In the genomic region with DNA sequence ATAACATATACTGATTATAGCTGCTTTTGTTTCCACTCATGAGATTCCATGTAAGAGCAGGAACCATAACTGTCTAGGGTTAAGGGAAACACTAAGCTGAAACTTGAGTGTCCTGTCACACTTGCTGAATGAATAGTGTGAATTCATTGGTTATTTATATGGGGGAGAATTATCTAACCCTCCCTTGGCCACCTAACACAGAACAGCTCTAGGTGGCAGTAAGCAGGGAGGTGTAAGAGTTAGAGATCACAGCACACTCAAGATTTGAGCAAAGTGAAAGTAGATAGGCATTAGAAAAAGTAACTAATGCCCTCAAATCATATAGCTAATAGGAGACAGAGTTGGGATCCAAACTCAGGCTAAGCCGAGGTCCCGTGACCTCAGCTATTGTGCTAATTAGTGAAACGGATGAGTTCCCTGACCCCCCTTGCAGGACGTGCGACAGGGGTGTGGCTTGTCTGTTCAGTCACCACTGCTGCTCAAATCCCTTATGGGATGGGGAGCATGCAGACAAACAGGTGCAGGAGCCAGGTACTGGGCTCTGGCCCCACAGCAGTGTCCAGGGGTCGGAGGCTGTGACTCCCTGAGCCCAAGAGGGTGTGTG, we compare ENCODE assay signal across 2 cellular contexts.
TF ChIP-seq lines count a peak whose summit lies in the region.

No MANE protein-coding gene starts in this region.

TF ChIP-seq in HCT116, 20 proteins besides CTCF, POLR2A, EP300 and RAD21 (continued from another document):
- no peak for TF ChIP-seq ZFX (IDR thresholded peaks at IDR 0.05)

TF ChIP-seq in WTC11, 78 proteins besides CTCF, POLR2A, EP300 and RAD21 (continued from another document):
- TF ChIP-seq, protein P1, sequence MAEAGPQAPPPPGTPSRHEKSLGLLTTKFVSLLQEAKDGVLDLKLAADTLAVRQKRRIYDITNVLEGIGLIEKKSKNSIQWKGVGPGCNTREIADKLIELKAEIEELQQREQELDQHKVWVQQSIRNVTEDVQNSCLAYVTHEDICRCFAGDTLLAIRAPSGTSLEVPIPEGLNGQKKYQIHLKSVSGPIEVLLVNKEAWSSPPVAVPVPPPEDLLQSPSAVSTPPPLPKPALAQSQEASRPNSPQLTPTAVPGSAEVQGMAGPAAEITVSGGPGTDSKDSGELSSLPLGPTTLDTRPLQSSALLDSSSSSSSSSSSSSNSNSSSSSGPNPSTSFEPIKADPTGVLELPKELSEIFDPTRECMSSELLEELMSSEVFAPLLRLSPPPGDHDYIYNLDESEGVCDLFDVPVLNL (CRISPR knock-in tag; IDR thresholded peaks at IDR 0.05; ENCODE audit: borderline replicate concordance, low read depth), result no peak
- TF ChIP-seq, protein P2, sequence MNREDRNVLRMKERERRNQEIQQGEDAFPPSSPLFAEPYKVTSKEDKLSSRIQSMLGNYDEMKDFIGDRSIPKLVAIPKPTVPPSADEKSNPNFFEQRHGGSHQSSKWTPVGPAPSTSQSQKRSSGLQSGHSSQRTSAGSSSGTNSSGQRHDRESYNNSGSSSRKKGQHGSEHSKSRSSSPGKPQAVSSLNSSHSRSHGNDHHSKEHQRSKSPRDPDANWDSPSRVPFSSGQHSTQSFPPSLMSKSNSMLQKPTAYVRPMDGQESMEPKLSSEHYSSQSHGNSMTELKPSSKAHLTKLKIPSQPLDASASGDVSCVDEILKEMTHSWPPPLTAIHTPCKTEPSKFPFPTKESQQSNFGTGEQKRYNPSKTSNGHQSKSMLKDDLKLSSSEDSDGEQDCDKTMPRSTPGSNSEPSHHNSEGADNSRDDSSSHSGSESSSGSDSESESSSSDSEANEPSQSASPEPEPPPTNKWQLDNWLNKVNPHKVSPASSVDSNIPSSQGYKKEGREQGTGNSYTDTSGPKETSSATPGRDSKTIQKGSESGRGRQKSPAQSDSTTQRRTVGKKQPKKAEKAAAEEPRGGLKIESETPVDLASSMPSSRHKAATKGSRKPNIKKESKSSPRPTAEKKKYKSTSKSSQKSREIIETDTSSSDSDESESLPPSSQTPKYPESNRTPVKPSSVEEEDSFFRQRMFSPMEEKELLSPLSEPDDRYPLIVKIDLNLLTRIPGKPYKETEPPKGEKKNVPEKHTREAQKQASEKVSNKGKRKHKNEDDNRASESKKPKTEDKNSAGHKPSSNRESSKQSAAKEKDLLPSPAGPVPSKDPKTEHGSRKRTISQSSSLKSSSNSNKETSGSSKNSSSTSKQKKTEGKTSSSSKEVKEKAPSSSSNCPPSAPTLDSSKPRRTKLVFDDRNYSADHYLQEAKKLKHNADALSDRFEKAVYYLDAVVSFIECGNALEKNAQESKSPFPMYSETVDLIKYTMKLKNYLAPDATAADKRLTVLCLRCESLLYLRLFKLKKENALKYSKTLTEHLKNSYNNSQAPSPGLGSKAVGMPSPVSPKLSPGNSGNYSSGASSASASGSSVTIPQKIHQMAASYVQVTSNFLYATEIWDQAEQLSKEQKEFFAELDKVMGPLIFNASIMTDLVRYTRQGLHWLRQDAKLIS (CRISPR knock-in tag; IDR thresholded peaks at IDR 0.05; ENCODE audit: borderline replicate concordance), result no peak
- TF ChIP-seq MXD4 (CRISPR knock-in tag; IDR thresholded peaks at IDR 0.05; ENCODE audit: borderline replicate concordance), result no peak
- no peak for TF ChIP-seq SOX15 (CRISPR knock-in tag; IDR thresholded peaks at IDR 0.05)
- TF ChIP-seq, protein P3, sequence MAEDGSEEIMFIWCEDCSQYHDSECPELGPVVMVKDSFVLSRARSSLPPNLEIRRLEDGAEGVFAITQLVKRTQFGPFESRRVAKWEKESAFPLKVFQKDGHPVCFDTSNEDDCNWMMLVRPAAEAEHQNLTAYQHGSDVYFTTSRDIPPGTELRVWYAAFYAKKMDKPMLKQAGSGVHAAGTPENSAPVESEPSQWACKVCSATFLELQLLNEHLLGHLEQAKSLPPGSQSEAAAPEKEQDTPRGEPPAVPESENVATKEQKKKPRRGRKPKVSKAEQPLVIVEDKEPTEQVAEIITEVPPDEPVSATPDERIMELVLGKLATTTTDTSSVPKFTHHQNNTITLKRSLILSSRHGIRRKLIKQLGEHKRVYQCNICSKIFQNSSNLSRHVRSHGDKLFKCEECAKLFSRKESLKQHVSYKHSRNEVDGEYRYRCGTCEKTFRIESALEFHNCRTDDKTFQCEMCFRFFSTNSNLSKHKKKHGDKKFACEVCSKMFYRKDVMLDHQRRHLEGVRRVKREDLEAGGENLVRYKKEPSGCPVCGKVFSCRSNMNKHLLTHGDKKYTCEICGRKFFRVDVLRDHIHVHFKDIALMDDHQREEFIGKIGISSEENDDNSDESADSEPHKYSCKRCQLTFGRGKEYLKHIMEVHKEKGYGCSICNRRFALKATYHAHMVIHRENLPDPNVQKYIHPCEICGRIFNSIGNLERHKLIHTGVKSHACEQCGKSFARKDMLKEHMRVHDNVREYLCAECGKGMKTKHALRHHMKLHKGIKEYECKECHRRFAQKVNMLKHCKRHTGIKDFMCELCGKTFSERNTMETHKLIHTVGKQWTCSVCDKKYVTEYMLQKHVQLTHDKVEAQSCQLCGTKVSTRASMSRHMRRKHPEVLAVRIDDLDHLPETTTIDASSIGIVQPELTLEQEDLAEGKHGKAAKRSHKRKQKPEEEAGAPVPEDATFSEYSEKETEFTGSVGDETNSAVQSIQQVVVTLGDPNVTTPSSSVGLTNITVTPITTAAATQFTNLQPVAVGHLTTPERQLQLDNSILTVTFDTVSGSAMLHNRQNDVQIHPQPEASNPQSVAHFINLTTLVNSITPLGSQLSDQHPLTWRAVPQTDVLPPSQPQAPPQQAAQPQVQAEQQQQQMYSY (CRISPR knock-in tag; IDR thresholded peaks at IDR 0.05), result no peak
- TF ChIP-seq, protein P4, sequence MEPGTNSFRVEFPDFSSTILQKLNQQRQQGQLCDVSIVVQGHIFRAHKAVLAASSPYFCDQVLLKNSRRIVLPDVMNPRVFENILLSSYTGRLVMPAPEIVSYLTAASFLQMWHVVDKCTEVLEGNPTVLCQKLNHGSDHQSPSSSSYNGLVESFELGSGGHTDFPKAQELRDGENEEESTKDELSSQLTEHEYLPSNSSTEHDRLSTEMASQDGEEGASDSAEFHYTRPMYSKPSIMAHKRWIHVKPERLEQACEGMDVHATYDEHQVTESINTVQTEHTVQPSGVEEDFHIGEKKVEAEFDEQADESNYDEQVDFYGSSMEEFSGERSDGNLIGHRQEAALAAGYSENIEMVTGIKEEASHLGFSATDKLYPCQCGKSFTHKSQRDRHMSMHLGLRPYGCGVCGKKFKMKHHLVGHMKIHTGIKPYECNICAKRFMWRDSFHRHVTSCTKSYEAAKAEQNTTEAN (CRISPR knock-in tag; IDR thresholded peaks at IDR 0.05), result no peak
- no peak for TF ChIP-seq ZNF138 (CRISPR knock-in tag; conservative IDR thresholded peaks at IDR 0.05)
- no peak for TF ChIP-seq SP1 (CRISPR knock-in tag; conservative IDR thresholded peaks at IDR 0.05)
- no peak for TF ChIP-seq ZNF396 (CRISPR knock-in tag; IDR thresholded peaks at IDR 0.05; ENCODE audit: borderline replicate concordance)
- TF ChIP-seq, protein P5, sequence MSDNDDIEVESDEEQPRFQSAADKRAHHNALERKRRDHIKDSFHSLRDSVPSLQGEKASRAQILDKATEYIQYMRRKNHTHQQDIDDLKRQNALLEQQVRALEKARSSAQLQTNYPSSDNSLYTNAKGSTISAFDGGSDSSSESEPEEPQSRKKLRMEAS (CRISPR knock-in tag; IDR thresholded peaks at IDR 0.05), result no peak
- TF ChIP-seq RORB (CRISPR knock-in tag; IDR thresholded peaks at IDR 0.05), result no peak
- TF ChIP-seq FOXP1 (CRISPR knock-in tag; IDR thresholded peaks at IDR 0.05; ENCODE audit: borderline replicate concordance), result no peak
